Comparison of ENCODE assay signal across 8 cellular contexts in genomic region chr9:97558701-97559101, GRCh38. TPM values are rescaled to one million over a fixed set of nuclear protein-coding genes. Genes with fewer than 3 reads are reported as not detected.
DNase-seq lines count a peak whose midpoint lies in the region; ATAC-seq and TF ChIP-seq lines count a peak whose summit lies in the region.

No MANE protein-coding gene starts in this region.

- no peaks in the 10 kb centered on the region; the same call in 1 of the 2 replicates for H3K27me3 ChIP-seq in Caco-2 (replicated peaks; ENCODE audit: control insufficient read depth, insufficient read depth, low read length)
- H3K27me3 ChIP-seq in hepatocyte: no peaks in the 10 kb centered on the region

- CTCF ChIA-PET in Caco-2 (lab: Charles Lee) (no interaction called here), WTC11 (lab: Charles Lee) (interaction anchor here (1.7 kb wide), 1 partner anchor 40 kb away, joined by 7 read pairs; no protein-coding TSS in a partner anchor)

- H3K9me3 ChIP-seq in Caco-2: no peaks in the 10 kb centered on the region
- no peaks in the 10 kb centered on the region for H3K9me3 ChIP-seq in hepatocyte (ENCODE audit: low read depth)

- H3K27ac Mint-ChIP-seq in Caco-2 (ENCODE audit: unreplicated experiment) (peak overlapping the region; percentile 36), WTC11 (no peak overlapping the region)

- peak overlapping the region; percentile 51 for H3K27ac ChIP-seq in hepatocyte

- no peak for TF ChIP-seq CTCF in Caco-2 (IDR thresholded peaks at IDR 0.05; ENCODE audit: insufficient read depth in 1 of 2, low read depth in 1 of 2, low read length in 1 of 2, severe bottlenecking in 1 of 2, unreplicated experiment in 1 of 2)
- TF ChIP-seq CTCF in hepatocyte (IDR thresholded peaks at IDR 0.05; ENCODE audit: poor library complexity): no peak
- no peak for TF ChIP-seq CTCF in WTC11 (IDR thresholded peaks at IDR 0.05)

- intact Hi-C loops in Caco-2 (cut with micrococcal nuclease; ENCODE audit: unreplicated experiment): no loop called here

- H3K4me3 ChIP-seq in Caco-2 (ENCODE audit: low read depth, low read length): no peak overlapping the region
- H3K4me3 ChIP-seq in hepatocyte: no peak overlapping the region

- H3K9me2 ChIP-seq in hepatocyte (replicated peaks; ENCODE audit: insufficient read depth): no peaks in the 10 kb centered on the region

- no peaks in the 10 kb centered on the region for H3K4me1 ChIP-seq in Caco-2
- peaks cover 3% of the 10 kb centered on the region for H3K4me1 ChIP-seq in hepatocyte (ENCODE audit: insufficient read depth)

- no peak overlapping the region for H3K4me2 ChIP-seq in hepatocyte

- DNase-seq in Caco-2 (no peak), hepatocyte (ENCODE audit: low spot score) (no peak), WTC11 (ENCODE audit: low spot score) (no peak)

- 89% methylated on average over 3 of the region's 3 CpGs for whole genome bisulfite sequencing in hepatocyte (ENCODE audit: low lambda C conversion rate, missing lambda C conversion rate)

- H4K20me1 ChIP-seq in hepatocyte (ENCODE audit: insufficient read depth, poor library complexity, severe bottlenecking): no peaks in the 10 kb centered on the region

- H3K4me3 Mint-ChIP-seq in Caco-2 (ENCODE audit: unreplicated experiment) (no peak overlapping the region), WTC11 (no peak overlapping the region)

- H3K36me3 Mint-ChIP-seq in Caco-2 (ENCODE audit: insufficient read depth, unreplicated experiment) (peaks cover 4% of the 10 kb centered on the region), WTC11 (no peaks in the 10 kb centered on the region)

- no peaks in the 10 kb centered on the region for H3K79me2 ChIP-seq in hepatocyte

- ATAC-seq in GM19023 (IDR thresholded peaks at IDR 0.05; ENCODE audit: unreplicated experiment) (peak; percentile 24), HG03342 (IDR thresholded peaks at IDR 0.05; ENCODE audit: unreplicated experiment) (peak; percentile 26), GM19455 (IDR thresholded peaks at IDR 0.05; ENCODE audit: unreplicated experiment) (no peak), HG02763 (IDR thresholded peaks at IDR 0.05; ENCODE audit: unreplicated experiment) (no peak), HG03175 (IDR thresholded peaks at IDR 0.05; ENCODE audit: unreplicated experiment) (no peak), WTC11 (no peak)

- H3K9me3 Mint-ChIP-seq in Caco-2 (ENCODE audit: unreplicated experiment) (no peaks in the 10 kb centered on the region), WTC11 (no peaks in the 10 kb centered on the region)

- POLR2A ChIA-PET in Caco-2 (lab: Charles Lee): no interaction called here
- POLR2A ChIA-PET in WTC11 (lab: Charles Lee): no interaction called here

- H2AFZ ChIP-seq in hepatocyte: no peak overlapping the region

- H3K27me3 Mint-ChIP-seq in Caco-2 (ENCODE audit: insufficient read depth, unreplicated experiment) (no peaks in the 10 kb centered on the region), WTC11 (ENCODE audit: low read depth) (no peaks in the 10 kb centered on the region)

- BruUV-seq in Caco-2 (replicated peaks; lab: Mats Ljungman, UMichigan): no TSS peak

- H3K36me3 ChIP-seq in Caco-2 (ENCODE audit: control insufficient read depth, insufficient read depth, low read length) (no peaks in the 10 kb centered on the region), hepatocyte (replicated peaks; ENCODE audit: insufficient read depth, low read depth) (no peaks in the 10 kb centered on the region)

- H3K4me1 Mint-ChIP-seq in Caco-2 (ENCODE audit: low read depth, unreplicated experiment) (no peaks in the 10 kb centered on the region), WTC11 (peaks cover 23% of the 10 kb centered on the region)

TF ChIP-seq in WTC11, 78 proteins besides CTCF, POLR2A, EP300 and RAD21 (continues in another document):
- TF ChIP-seq MXD4 (CRISPR knock-in tag; IDR thresholded peaks at IDR 0.05; ENCODE audit: borderline replicate concordance) (no peak), IRF1 (CRISPR knock-in tag; IDR thresholded peaks at IDR 0.05) (no peak), SMAD3 (CRISPR knock-in tag; IDR thresholded peaks at IDR 0.05; ENCODE audit: borderline replicate concordance) (no peak), GTF2I (CRISPR knock-in tag; conservative IDR thresholded peaks at IDR 0.05) (no peak), ZNF532 (CRISPR knock-in tag; IDR thresholded peaks at IDR 0.05; ENCODE audit: borderline replicate concordance) (no peak), ZNF281 (CRISPR knock-in tag; IDR thresholded peaks at IDR 0.05) (no peak), KAT7 (CRISPR knock-in tag; IDR thresholded peaks at IDR 0.05; ENCODE audit: borderline replicate concordance) (no peak)

RNA-seq across cellular contexts. Expression of gene TMOD1, which starts 57.2 kb away (rescaled TPM):
- total RNA-seq in Caco-2 (2022): 1.00 and 1.1 TPM in 2 replicates
- total RNA-seq in hepatocyte: 0.32 and 0.47 TPM in 2 replicates
- 0.47 and 3.5 TPM in 2 replicates for polyA plus RNA-seq in hepatocyte
- total RNA-seq in WTC11 (2021): 1.0 to 1.6 TPM (median 1.4 TPM) in 3 replicates

Comparison
In these comparisons a context has a peak if more than half of its experiments do, and no peak if none do; other contexts are left out.
1. ATAC-seq: peak in GM19023 (single experiment) and HG03342 (single experiment); none in GM19455 (single experiment), HG02763 (single experiment), HG03175 (single experiment) and WTC11 (single experiment).